Comparison of ENCODE assay signal across 8 cellular contexts in genomic region chrX:75746891-75747639, GRCh38. TPM values are rescaled to one million over a fixed set of nuclear protein-coding genes. Genes with fewer than 3 reads are reported as not detected.
DNase-seq lines count a peak whose midpoint lies in the region; ATAC-seq, FAIRE-seq and TF ChIP-seq lines count a peak whose summit lies in the region.

No MANE protein-coding gene starts in this region.

- H3K9me3 ChIP-seq in SU-DHL-6 (ENCODE audit: insufficient read depth, low read length) (no peaks in the 10 kb centered on the region), kidney (ENCODE audit: control insufficient read depth in 1 of 2, low read length in 2 of 2) (peaks cover 0 to 10% of the 10 kb centered on the region in 2 donors)

- peak overlapping the region; percentile 73 for H3K4me3 Mint-ChIP-seq in MCF 10A (ENCODE audit: unreplicated experiment)

- no peaks in the 10 kb centered on the region for H3F3A ChIP-seq in SU-DHL-6 (ENCODE audit: insufficient read depth)

- no peaks in the 10 kb centered on the region for H4K20me1 ChIP-seq in SU-DHL-6 (ENCODE audit: low read depth, low read length)

- peak overlapping the region; percentile 57 for H3K4me2 ChIP-seq in SU-DHL-6 (ENCODE audit: low read depth, low read length, poor library complexity, severe bottlenecking)

- H3K4me1 ChIP-seq in kidney (ENCODE audit: control insufficient read depth in 1 of 2, insufficient read depth in 1 of 2, low read depth in 1 of 2, low read length in 2 of 2): peaks cover 0 to 3% of the 10 kb centered on the region in 2 donors

- peak overlapping the region; percentile 26 for H3K9ac ChIP-seq in SU-DHL-6 (ENCODE audit: low read length)
- H3K9ac ChIP-seq in kidney (ENCODE audit: low read length in 2 of 2): peak overlapping the region; percentile 46 to 63

- no peak for FAIRE-seq in kidney (lab: Jason Lieb, UNC)
- FAIRE-seq in RCC 7860 (lab: Jason Lieb, UNC): no peak

- H3K36me3 ChIP-seq in SU-DHL-6 (ENCODE audit: low read length) (no peaks in the 10 kb centered on the region), kidney (ENCODE audit: control insufficient read depth in 1 of 2, insufficient read depth in 2 of 2, low read length in 2 of 2) (no peaks in the 10 kb centered on the region)

- intact Hi-C loops in MCF 10A (cut with micrococcal nuclease) (no loop called here), kidney (cut with DNase I) (no loop called here)

- in situ Hi-C loops in ACHN (cut with HindIII; ENCODE audit: low pct_ligation_motif_present, low pct_unique_long_range_greater_than_20kb, low sequenced_read_pairs): no loop called here

- H3K79me2 ChIP-seq in SU-DHL-6 (ENCODE audit: insufficient read depth, low read length): no peaks in the 10 kb centered on the region

- peaks cover 20% of the 10 kb centered on the region for H3K9me3 Mint-ChIP-seq in MCF 10A (ENCODE audit: unreplicated experiment)

- DNase-seq in ACHN (peak; percentile 11), MCF 10A (ENCODE audit: unreplicated experiment) (peak; percentile 9), kidney (peak; percentile 65), RCC 7860 (ENCODE audit: low spot score) (no peak)
- DNase-seq in stimulated activated CD4-positive, alpha-beta T cell treated with anti-CD3 and anti-CD28 coated beads, Interleukin-1b, Interleukin-23, amount 100 ng/mL, for 24 hours (ENCODE audit: low read depth in 4 of 4, low spot score in 1 of 4): peak; percentile 1 to 13 (median 8)

- H3K4me3 ChIP-seq in SU-DHL-6 (ENCODE audit: insufficient read depth, low read length, poor library complexity, severe bottlenecking): peak overlapping the region; percentile 42
- peak overlapping the region; percentile 75 to 77 for H3K4me3 ChIP-seq in kidney (ENCODE audit: low read length in 2 of 2)

- no peak overlapping the region for H3K27ac Mint-ChIP-seq in MCF 10A (ENCODE audit: low read depth, unreplicated experiment)

- H3K27ac ChIP-seq in SU-DHL-6 (ENCODE audit: low read depth, low read length) (no peak overlapping the region), kidney (ENCODE audit: low read depth in 2 of 2, low read length in 2 of 2) (no peak overlapping the region)

- CTCF ChIA-PET in MCF 10A (lab: Yijun Ruan, JAX): interaction anchor here (0.7 kb wide), 1 partner anchor 34 kb away, joined by 3 read pairs; no protein-coding TSS in a partner anchor

- no peaks in the 10 kb centered on the region for H3K36me3 Mint-ChIP-seq in MCF 10A (ENCODE audit: insufficient read depth, unreplicated experiment)

- no peaks in the 10 kb centered on the region for H3K27me3 ChIP-seq in SU-DHL-6 (ENCODE audit: low read length)

- H3K9me2 ChIP-seq in SU-DHL-6 (replicated peaks; ENCODE audit: insufficient read depth, low read length): no peaks in the 10 kb centered on the region

- peak overlapping the region; percentile 87 for H2AFZ ChIP-seq in SU-DHL-6 (ENCODE audit: low read depth, low read length, severe bottlenecking)

- POLR2A ChIA-PET in MCF 10A (lab: Yijun Ruan, JAX): no interaction called here

- peaks cover 17% of the 10 kb centered on the region for H3K27me3 Mint-ChIP-seq in MCF 10A (ENCODE audit: insufficient read depth, unreplicated experiment)

- ATAC-seq in GM18868 (IDR thresholded peaks at IDR 0.05; ENCODE audit: unreplicated experiment) (peak; percentile 94), HG03342 (IDR thresholded peaks at IDR 0.05; ENCODE audit: unreplicated experiment) (peak; percentile 76)

- H3K4me1 Mint-ChIP-seq in MCF 10A (ENCODE audit: insufficient read depth, unreplicated experiment): no peaks in the 10 kb centered on the region

- TF ChIP-seq CTCF in SU-DHL-6 (IDR thresholded peaks at IDR 0.05; ENCODE audit: insufficient read depth, low read length, poor library complexity, severe bottlenecking): no peak
- no peak for TF ChIP-seq CTCF in MCF 10A (IDR thresholded peaks at IDR 0.05; ENCODE audit: unreplicated experiment)
- TF ChIP-seq CTCF in kidney (IDR thresholded peaks at IDR 0.05; ENCODE audit: borderline replicate concordance, extremely low read depth, insufficient read depth): no peak

- BruUV-seq in MCF 10A (replicated peaks; lab: Mats Ljungman, UMichigan): no TSS peak

RNA-seq across cellular contexts. Expression of gene MAGEE2, which starts 38.0 kb away (rescaled TPM):
- not detected in 2 replicates for total RNA-seq in MCF 10A (2022)
- total RNA-seq in kidney: not detected
- polyA plus RNA-seq in kidney (ENCODE audit: insufficient read depth, low read depth, low replicate concordance): 0.34 TPM
